In the genomic region with DNA sequence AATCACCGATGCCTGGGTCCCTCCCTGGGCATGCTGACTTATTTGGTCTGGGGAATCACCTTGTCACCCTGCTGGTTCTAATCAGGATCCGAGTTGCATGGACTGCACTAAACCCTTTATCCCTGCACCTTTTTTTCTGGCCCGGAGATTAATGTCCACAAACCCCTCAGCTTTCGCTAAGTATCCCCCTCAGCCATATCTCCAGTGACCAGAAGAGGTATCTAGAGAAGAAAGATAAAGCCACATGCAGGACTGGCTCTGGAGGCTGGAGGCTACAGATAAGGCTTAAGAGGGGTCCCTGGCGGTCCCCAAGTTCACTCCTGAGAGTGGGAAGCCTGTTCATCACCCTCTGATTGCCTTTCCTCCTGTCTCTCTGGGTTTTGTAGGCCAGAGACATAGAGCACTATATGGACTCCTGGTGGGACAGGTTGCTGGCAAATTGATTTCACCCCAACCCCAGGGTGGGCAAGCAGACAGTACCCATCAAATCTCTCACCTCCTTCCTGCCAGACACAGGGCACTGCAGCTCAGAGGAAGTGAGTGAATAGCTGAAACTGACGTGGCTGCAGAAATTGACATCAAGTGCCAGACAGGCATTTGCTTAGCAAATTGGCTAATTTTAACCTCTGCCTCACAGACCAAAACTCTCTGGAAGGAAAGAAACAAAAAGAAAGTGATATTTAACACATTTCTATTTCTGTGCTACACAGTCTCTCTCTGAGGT, we compare ENCODE assay signal across 10 cellular contexts.
DNase-seq lines count a peak whose midpoint lies in the region; ATAC-seq, FAIRE-seq and TF ChIP-seq lines count a peak whose summit lies in the region.
"Had no signal": no experiment of that assay in that cellular context is flagged by ENCODE, and none has a peak within 500 bp of the region (broad histone marks: within the 10 kb centered on the region; RNA-seq: fewer than 3 reads in every experiment).

No MANE protein-coding gene starts in this region.

- no peaks in the 10 kb centered on the region for H3K27me3 Mint-ChIP-seq in T-helper 2 cell treated with Interferon-gamma antibody and Interleukin-4, amounts not matched to agents 5 μg/mL and 100 μg/mL, for 36 hours (ENCODE audit: low read depth)

- ATAC-seq in GM21390 (IDR thresholded peaks at IDR 0.05; ENCODE audit: unreplicated experiment) (peak; percentile 84), HG03342 (IDR thresholded peaks at IDR 0.05; ENCODE audit: unreplicated experiment) (peak; percentile 81)

- no peak overlapping the region for H3K4me3 Mint-ChIP-seq in T-helper 2 cell treated with Interferon-gamma antibody and Interleukin-4, amounts not matched to agents 5 μg/mL and 100 μg/mL, for 36 hours
- H3K4me3 Mint-ChIP-seq: central memory CD8-positive, alpha-beta T cell had no signal

- DNase-seq in GM18507 (ENCODE audit: extremely low spot score, insufficient read length, low read depth), result no peak
- DNase-seq in erythroblast (lab: John Stamatoyannopoulos, UW), result peak; percentile 17 to 51
- DNase-seq in cerebellar nuclear complex (lab: John Stamatoyannopoulos, UW), result no peak
- DNase-seq in activated effector memory CD4-positive, alpha-beta T cell treated with Interleukin-2 at 50 U/mL for 16 hours, result no peak
- no peak for DNase-seq in NCI-H510A (lab: John Stamatoyannopoulos, UW)
- DNase-seq in T-helper 2 cell treated with Interferon-gamma antibody and Interleukin-4, amounts not matched to agents 5 μg/mL and 100 μg/mL, for 36 hours (ENCODE audit: low spot score), result no peak
- DNase-seq: activated CD4-positive, alpha-beta T cell treated with anti-CD3 and anti-CD28 coated beads for 1 hour had no signal

- no peaks in the 10 kb centered on the region for H3K36me3 Mint-ChIP-seq in T-helper 2 cell treated with Interferon-gamma antibody and Interleukin-4, amounts not matched to agents 5 μg/mL and 100 μg/mL, for 36 hours (ENCODE audit: low read depth)

- H3K27ac Mint-ChIP-seq in T-helper 2 cell treated with Interferon-gamma antibody and Interleukin-4, amounts not matched to agents 5 μg/mL and 100 μg/mL, for 36 hours, result no peak overlapping the region

- H3K4me1 Mint-ChIP-seq in T-helper 2 cell treated with Interferon-gamma antibody and Interleukin-4, amounts not matched to agents 5 μg/mL and 100 μg/mL, for 36 hours (ENCODE audit: low read depth), result no peaks in the 10 kb centered on the region
- H3K4me1 Mint-ChIP-seq: central memory CD8-positive, alpha-beta T cell had no signal

- no peak for TF ChIP-seq POLR2A in erythroblast (IDR thresholded peaks at IDR 0.05; ENCODE audit: low read length)

- no peaks in the 10 kb centered on the region for H3K9me3 Mint-ChIP-seq in T-helper 2 cell treated with Interferon-gamma antibody and Interleukin-4, amounts not matched to agents 5 μg/mL and 100 μg/mL, for 36 hours
- H3K9me3 Mint-ChIP-seq: central memory CD8-positive, alpha-beta T cell had no signal

- peak; percentile 92 for FAIRE-seq in GM18507 (lab: Jason Lieb, UNC)

Comparison
In these comparisons a context has a peak if more than half of its experiments do, and no peak if none do; other contexts are left out.
1. DNase-seq: peak in erythroblast (2 of 2); none in GM18507 (single experiment), cerebellar nuclear complex (0 of 2), activated effector memory CD4-positive, alpha-beta T cell treated with Interleukin-2 at 50 U/mL for 16 hours (single experiment), NCI-H510A (single experiment) and T-helper 2 cell treated with Interferon-gamma antibody and Interleukin-4, amounts not matched to agents 5 μg/mL and 100 μg/mL, for 36 hours (single experiment).